Comparison of ENCODE assay signal across 1 cellular context in genomic region chr17:42680331-42680808, GRCh38.
TF ChIP-seq lines count a peak whose summit lies in the region.

No MANE protein-coding gene starts in this region.

TF ChIP-seq in K562, 482 proteins besides CTCF, POLR2A, EP300 and RAD21 (continued from another document):
- TF ChIP-seq TFE3 (CRISPR knock-in tag; IDR thresholded peaks at IDR 0.05), result no peak
- no peak for TF ChIP-seq NR2C2 (CRISPR knock-in tag; IDR thresholded peaks at IDR 0.05)
- TF ChIP-seq NR2C2 (tag; IDR thresholded peaks at IDR 0.05), result peak; percentile 20; the same call in 1 of the 2 replicates
- TF ChIP-seq YBX1 (IDR thresholded peaks at IDR 0.05), result no peak
